Comparison of ENCODE assay signal across 11 cellular contexts in the genomic region with DNA sequence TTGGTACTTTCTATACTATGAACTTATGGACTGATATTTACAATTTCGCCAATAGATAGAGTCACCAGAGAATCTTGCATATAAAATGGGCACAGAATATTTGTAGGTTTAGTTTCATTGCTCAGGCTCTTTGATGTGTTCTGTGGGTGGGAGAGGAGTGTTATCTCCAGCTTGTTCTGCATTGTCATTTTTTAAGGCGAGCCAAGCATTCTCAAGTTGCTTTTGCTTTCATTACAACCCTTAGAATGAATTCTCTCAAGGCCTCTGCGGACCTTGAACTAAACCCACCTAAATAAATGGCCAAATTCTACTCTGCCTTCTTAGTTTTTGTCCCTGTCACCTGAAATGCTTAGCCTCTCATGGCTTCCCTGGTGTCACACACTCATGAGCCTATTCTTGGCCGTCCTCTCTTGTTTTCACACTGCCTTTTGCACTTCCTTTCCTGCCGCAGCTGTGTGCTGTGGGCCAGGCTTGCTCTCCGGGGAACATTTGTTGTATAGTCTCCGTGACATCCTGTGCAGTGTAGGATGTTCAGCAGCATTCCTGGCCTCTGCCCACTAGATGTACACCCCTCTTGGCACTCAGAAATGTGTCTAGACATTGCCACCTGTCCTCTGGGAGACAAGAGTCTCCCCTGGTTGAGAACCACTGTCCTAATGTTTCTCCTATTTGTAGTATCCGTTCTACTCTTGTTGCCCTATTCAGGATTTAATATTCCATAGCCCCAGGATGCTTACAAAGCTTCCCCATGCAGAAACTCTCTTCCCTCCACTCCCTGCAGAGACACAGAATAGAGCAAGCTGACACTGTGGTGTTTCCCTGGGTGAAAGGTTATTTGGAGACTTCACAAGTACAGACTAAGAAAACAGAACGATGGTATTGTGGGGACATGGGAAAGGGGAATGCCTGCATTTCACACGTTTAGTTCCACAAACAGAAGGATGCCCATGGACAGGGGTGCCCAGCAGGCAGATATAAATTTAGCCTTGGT.
A peak's percentile ranks its signal among the peaks of the same experiment; 100 is the strongest.
DNase-seq lines count a peak whose midpoint lies in the region; ATAC-seq and TF ChIP-seq lines count a peak whose summit lies in the region.
"Had no signal": no experiment of that assay in that cellular context is flagged by ENCODE, and none has a peak within 500 bp of the region (broad histone marks: within the 10 kb centered on the region; RNA-seq: fewer than 3 reads in every experiment).

No MANE protein-coding gene starts in this region.

- no peak for TF ChIP-seq CTCF in fibroblast of pulmonary artery (IDR thresholded peaks at IDR 0.05; ENCODE audit: low read length, missing control alignments)

- H3K4me3 ChIP-seq in fibroblast of pulmonary artery (replicated peaks; ENCODE audit: low read depth, low read length) = no peak overlapping the region

- ATAC-seq in GM18858 (IDR thresholded peaks at IDR 0.05; ENCODE audit: unreplicated experiment) (peak; percentile 78), sciatic nerve (peak; percentile 55), SK-N-SH treated with all-trans-retinoic acid at 6 μM for 48 hours (no peak)
- ATAC-seq: foreskin keratinocyte had no signal

- peak; percentile 82 for DNase-seq in NCI-H69 (lab: John Stamatoyannopoulos, UW)
- DNase-seq in fibroblast of pulmonary artery (ENCODE audit: low read depth) = peak; percentile 17
- DNase-seq in sciatic nerve (ENCODE audit: low spot score) = no peak
- no peak for DNase-seq in NCI-H1436 treated with DMSO at 0.1 percent for 48 hours (lab: John Stamatoyannopoulos, UW)
- DNase-seq in NCI-H2196 (lab: John Stamatoyannopoulos, UW; ENCODE audit: unreplicated experiment) = no peak
- DNase-seq in DMS153 (lab: John Stamatoyannopoulos, UW) = no peak
- DNase-seq: activated CD4-positive, alpha-beta T cell treated with anti-CD3 and anti-CD28 coated beads, Interleukin-2, amount 50 U/mL, for 1 hour; CD8-positive, alpha-beta memory T cell; foreskin keratinocyte had no signal

- intact Hi-C loops in sciatic nerve (cut with DNase I) = no loop called here

TF ChIP-seq in SK-N-SH treated with all-trans-retinoic acid at 6 μM for 48 hours, 23 proteins besides CTCF, POLR2A, EP300 and RAD21:
- TF ChIP-seq GLIS3 (CRISPR knock-in tag; IDR thresholded peaks at IDR 0.05) (no peak), ZC3H10 (CRISPR knock-in tag; IDR thresholded peaks at IDR 0.05) (no peak), PPARA (CRISPR knock-in tag; IDR thresholded peaks at IDR 0.05; ENCODE audit: borderline replicate concordance) (no peak), ZNF70 (CRISPR knock-in tag; IDR thresholded peaks at IDR 0.05) (no peak), TCF4 (CRISPR knock-in tag; IDR thresholded peaks at IDR 0.05; ENCODE audit: borderline replicate concordance) (no peak), CSDC2 (CRISPR knock-in tag; IDR thresholded peaks at IDR 0.05) (no peak), ZFP30 (CRISPR knock-in tag; IDR thresholded peaks at IDR 0.05) (no peak), SNAI2 (CRISPR knock-in tag; IDR thresholded peaks at IDR 0.05) (no peak), OSR1 (CRISPR knock-in tag; IDR thresholded peaks at IDR 0.05) (no peak), CSRNP3 (CRISPR knock-in tag; IDR thresholded peaks at IDR 0.05) (no peak), ZFP3 (CRISPR knock-in tag; IDR thresholded peaks at IDR 0.05) (no peak), RARB (CRISPR knock-in tag; IDR thresholded peaks at IDR 0.05) (no peak), ISL1 (CRISPR knock-in tag; IDR thresholded peaks at IDR 0.05) (no peak), ZNF8 (CRISPR knock-in tag; IDR thresholded peaks at IDR 0.05) (no peak)
- TF ChIP-seq, protein P1, sequence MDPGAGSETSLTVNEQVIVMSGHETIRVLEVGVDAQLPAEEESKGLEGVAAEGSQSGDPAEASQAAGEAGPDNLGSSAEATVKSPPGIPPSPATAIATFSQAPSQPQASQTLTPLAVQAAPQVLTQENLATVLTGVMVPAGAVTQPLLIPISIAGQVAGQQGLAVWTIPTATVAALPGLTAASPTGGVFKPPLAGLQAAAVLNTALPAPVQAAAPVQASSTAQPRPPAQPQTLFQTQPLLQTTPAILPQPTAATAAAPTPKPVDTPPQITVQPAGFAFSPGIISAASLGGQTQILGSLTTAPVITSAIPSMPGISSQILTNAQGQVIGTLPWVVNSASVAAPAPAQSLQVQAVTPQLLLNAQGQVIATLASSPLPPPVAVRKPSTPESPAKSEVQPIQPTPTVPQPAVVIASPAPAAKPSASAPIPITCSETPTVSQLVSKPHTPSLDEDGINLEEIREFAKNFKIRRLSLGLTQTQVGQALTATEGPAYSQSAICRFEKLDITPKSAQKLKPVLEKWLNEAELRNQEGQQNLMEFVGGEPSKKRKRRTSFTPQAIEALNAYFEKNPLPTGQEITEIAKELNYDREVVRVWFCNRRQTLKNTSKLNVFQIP (CRISPR knock-in tag; IDR thresholded peaks at IDR 0.05; ENCODE audit: borderline replicate concordance, low read depth) = no peak
- TF ChIP-seq, protein P2, sequence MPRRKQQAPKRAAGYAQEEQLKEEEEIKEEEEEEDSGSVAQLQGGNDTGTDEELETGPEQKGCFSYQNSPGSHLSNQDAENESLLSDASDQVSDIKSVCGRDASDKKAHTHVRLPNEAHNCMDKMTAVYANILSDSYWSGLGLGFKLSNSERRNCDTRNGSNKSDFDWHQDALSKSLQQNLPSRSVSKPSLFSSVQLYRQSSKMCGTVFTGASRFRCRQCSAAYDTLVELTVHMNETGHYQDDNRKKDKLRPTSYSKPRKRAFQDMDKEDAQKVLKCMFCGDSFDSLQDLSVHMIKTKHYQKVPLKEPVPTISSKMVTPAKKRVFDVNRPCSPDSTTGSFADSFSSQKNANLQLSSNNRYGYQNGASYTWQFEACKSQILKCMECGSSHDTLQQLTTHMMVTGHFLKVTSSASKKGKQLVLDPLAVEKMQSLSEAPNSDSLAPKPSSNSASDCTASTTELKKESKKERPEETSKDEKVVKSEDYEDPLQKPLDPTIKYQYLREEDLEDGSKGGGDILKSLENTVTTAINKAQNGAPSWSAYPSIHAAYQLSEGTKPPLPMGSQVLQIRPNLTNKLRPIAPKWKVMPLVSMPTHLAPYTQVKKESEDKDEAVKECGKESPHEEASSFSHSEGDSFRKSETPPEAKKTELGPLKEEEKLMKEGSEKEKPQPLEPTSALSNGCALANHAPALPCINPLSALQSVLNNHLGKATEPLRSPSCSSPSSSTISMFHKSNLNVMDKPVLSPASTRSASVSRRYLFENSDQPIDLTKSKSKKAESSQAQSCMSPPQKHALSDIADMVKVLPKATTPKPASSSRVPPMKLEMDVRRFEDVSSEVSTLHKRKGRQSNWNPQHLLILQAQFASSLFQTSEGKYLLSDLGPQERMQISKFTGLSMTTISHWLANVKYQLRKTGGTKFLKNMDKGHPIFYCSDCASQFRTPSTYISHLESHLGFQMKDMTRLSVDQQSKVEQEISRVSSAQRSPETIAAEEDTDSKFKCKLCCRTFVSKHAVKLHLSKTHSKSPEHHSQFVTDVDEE (CRISPR knock-in tag; IDR thresholded peaks at IDR 0.05) = no peak

Comparison
In these comparisons a context has a peak if more than half of its experiments do, and no peak if none do; other contexts are left out.
1. DNase-seq: peak in NCI-H69 (single experiment) and fibroblast of pulmonary artery (single experiment); none in sciatic nerve (single experiment), NCI-H1436 treated with DMSO at 0.1 percent for 48 hours (single experiment), NCI-H2196 (single experiment) and DMS153 (single experiment).